Comparison of ENCODE assay signal across 8 cellular contexts in the genomic region with DNA sequence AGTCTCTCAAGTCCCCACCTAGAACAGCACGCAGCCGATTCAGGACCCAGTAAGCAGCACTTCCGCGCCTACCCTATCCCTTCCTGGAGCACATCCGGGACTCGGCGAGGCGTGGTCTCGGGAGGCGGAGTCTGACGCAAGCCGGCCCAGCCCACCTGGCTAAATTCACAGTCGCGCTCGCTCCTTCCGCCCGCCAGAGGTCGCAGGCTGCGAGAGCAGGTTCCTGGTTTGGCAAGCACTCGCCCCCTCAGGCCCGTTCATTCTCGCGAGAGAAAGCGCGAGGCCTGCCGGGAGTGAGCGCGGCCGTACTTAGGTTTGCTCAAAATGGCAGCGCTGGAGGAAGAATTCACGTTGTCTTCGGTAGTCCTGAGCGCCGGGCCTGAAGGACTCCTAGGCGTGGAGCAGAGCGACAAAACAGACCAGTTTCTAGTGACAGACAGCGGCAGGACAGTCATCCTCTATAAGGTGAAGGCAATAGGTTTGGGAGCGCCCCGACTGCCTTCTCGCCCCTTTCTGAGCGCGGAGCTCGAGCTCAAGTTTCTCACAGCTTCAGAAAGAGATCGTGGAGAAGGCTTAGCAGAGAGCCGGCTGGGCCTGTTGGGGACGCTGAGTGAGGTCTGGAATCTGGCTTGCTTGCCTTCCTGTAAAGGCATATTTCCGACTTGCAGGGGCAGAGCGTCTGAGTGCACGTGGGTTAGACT. TPM values are rescaled to one million over a fixed set of nuclear protein-coding genes. Genes with fewer than 3 reads are reported as not detected.
DNase-seq lines count a peak whose midpoint lies in the region; ATAC-seq and TF ChIP-seq lines count a peak whose summit lies in the region.

A gene (plus strand): TSS at position 313 of the 701 bp plus-strand sequence. CDS start 12 bp downstream, at position 325.

- no peaks in the 10 kb centered on the region for H3K27me3 ChIP-seq in SK-N-SH (ENCODE audit: insufficient read depth)
- H3K27me3 ChIP-seq in gastroesophageal sphincter: no peaks in the 10 kb centered on the region

- WGBS in SK-N-SH (ENCODE audit: low lambda C conversion rate): under 1% methylated on average over 44 of the region's 49 CpGs
- WGBS in gastroesophageal sphincter (ENCODE audit: low coverage in 1 of 2), 2 donors: 0% methylated on average over 7 of the region's 49 CpGs

- peak; percentile 70 for TF ChIP-seq RAD21 in SK-N-SH (IDR thresholded peaks at IDR 0.05; ENCODE audit: low read length)

- H3K27ac ChIP-seq in SK-N-SH (ENCODE audit: low read depth in 2 of 2, low read length in 1 of 2): peak within 1 kb of the TSS; percentile 89 to 94
- peak within 1 kb of the TSS; percentile 86 to 90 (median 88) for H3K27ac ChIP-seq in gastroesophageal sphincter

- ATAC-seq in HG02588 (IDR thresholded peaks at IDR 0.05; ENCODE audit: unreplicated experiment) (peak; percentile 97), gastroesophageal sphincter (peak; percentile 100)

- TF ChIP-seq POLR2A in gastroesophageal sphincter (IDR thresholded peaks at IDR 0.05): peak; percentile 60 to 77

- H4K20me1 ChIP-seq in SK-N-SH (ENCODE audit: insufficient read depth): no peaks in the 10 kb centered on the region

- H3K9ac ChIP-seq in SK-N-SH: peak within 1 kb of the TSS; percentile 96

- H2AFZ ChIP-seq in SK-N-SH (ENCODE audit: low read depth): peak within 1 kb of the TSS; percentile 99

- TF ChIP-seq CTCF in GM10266 (IDR thresholded peaks at IDR 0.05; ENCODE audit: control insufficient read depth, insufficient read depth, low read depth, missing control alignments) (peak; percentile 96), SK-N-SH (IDR thresholded peaks at IDR 0.05) (peak; percentile 98), gastroesophageal sphincter (IDR thresholded peaks at IDR 0.05) (peak; percentile 58 to 94 (median 92))

- H3K4me1 ChIP-seq in SK-N-SH (ENCODE audit: control insufficient read depth in 1 of 2, insufficient read depth in 2 of 2, low read depth in 1 of 2, low read length in 1 of 2) (peaks cover 6 to 7% of the 10 kb centered on the region in 2 experiments; a peak in 3 of 4 replicates), gastroesophageal sphincter (peaks cover 0 to 29% (median 11%) of the 10 kb centered on the region in 3 donors)

- H3K4me3 ChIP-seq in SK-N-SH (ENCODE audit: low read depth in 2 of 2, low read length in 1 of 2) (peak within 1 kb of the TSS; percentile 94 to 96), gastroesophageal sphincter (peak within 1 kb of the TSS; percentile 80 to 92)

- peak within 1 kb of the TSS; percentile 90 for H3K4me2 ChIP-seq in SK-N-SH

- H3K9me3 ChIP-seq in SK-N-SH (no peaks in the 10 kb centered on the region), gastroesophageal sphincter (no peaks in the 10 kb centered on the region)

- POLR2A ChIA-PET in SK-N-SH (lab: Yijun Ruan, JAX): interaction anchor here (0.5 to 1.6 kb wide), 7 partner anchors 10 to 340 kb away, joined by 3 to 6 read pairs (median 3); a partner anchor contains a TSS

- DNase-seq in GM10266 (ENCODE audit: extremely low spot score) (peak; percentile 94), NCI-H1048 (lab: John Stamatoyannopoulos, UW) (peak; percentile 93), SK-N-SH (peak; percentile 99), non-pigmented ciliary epithelial cell (ENCODE audit: low read depth) (peak; percentile 93), superior temporal gyrus (ENCODE audit: extremely low spot score) (peak; percentile 99)
- DNase-seq in activated naive CD4-positive, alpha-beta T cell treated with anti-CD3 and anti-CD28 coated beads, Interleukin-2, amount 50 U/mL, for 16 hours: peak; percentile 99

- no peaks in the 10 kb centered on the region for H3K9me2 ChIP-seq in SK-N-SH

- H3K36me3 ChIP-seq in SK-N-SH (replicated peaks in 1 of 2; ENCODE audit: control insufficient read depth in 1 of 2, insufficient read depth in 2 of 2, low read length in 1 of 2) (peaks cover 25 to 34% of the 10 kb centered on the region in 2 experiments), gastroesophageal sphincter (peaks cover 0 to 25% of the 10 kb centered on the region in 2 donors)

- H3K79me2 ChIP-seq in SK-N-SH (ENCODE audit: insufficient read depth): peaks cover 39% of the 10 kb centered on the region

- H3F3A ChIP-seq in SK-N-SH (replicated peaks; ENCODE audit: insufficient read depth): peaks cover 25% of the 10 kb centered on the region

- CTCF ChIA-PET in SK-N-SH (lab: Yijun Ruan, JAX): interaction anchor here (0.5 to 2.8 kb wide), 34 partner anchors 10 to 364 kb away, joined by 3 to 30 read pairs (median 4); a partner anchor contains a TSS

- peak in 1 of 2 experiments; percentile 28; a peak in 2 of 4 replicates for TF ChIP-seq EP300 in SK-N-SH (IDR thresholded peaks at IDR 0.05; ENCODE audit: borderline replicate concordance in 1 of 2, low read depth in 1 of 2, low read length in 1 of 2)
- TF ChIP-seq EP300 in gastroesophageal sphincter (IDR thresholded peaks at IDR 0.05): no peak

TF ChIP-seq in SK-N-SH, 30 proteins besides CTCF, POLR2A, EP300 and RAD21 (continues in another document):
- peak; percentile 83 for TF ChIP-seq SMC3 (IDR thresholded peaks at IDR 0.05; ENCODE audit: low read depth, low read length)
- peak; percentile 88 for TF ChIP-seq TAF1 (IDR thresholded peaks at IDR 0.05; ENCODE audit: borderline replicate concordance, low read depth, low read length)
- TF ChIP-seq MEF2A (IDR thresholded peaks at IDR 0.05; ENCODE audit: borderline replicate concordance, low read depth): no peak
- TF ChIP-seq NFIC (IDR thresholded peaks at IDR 0.05; ENCODE audit: borderline replicate concordance): peak; percentile 77
- TF ChIP-seq, protein P1, sequence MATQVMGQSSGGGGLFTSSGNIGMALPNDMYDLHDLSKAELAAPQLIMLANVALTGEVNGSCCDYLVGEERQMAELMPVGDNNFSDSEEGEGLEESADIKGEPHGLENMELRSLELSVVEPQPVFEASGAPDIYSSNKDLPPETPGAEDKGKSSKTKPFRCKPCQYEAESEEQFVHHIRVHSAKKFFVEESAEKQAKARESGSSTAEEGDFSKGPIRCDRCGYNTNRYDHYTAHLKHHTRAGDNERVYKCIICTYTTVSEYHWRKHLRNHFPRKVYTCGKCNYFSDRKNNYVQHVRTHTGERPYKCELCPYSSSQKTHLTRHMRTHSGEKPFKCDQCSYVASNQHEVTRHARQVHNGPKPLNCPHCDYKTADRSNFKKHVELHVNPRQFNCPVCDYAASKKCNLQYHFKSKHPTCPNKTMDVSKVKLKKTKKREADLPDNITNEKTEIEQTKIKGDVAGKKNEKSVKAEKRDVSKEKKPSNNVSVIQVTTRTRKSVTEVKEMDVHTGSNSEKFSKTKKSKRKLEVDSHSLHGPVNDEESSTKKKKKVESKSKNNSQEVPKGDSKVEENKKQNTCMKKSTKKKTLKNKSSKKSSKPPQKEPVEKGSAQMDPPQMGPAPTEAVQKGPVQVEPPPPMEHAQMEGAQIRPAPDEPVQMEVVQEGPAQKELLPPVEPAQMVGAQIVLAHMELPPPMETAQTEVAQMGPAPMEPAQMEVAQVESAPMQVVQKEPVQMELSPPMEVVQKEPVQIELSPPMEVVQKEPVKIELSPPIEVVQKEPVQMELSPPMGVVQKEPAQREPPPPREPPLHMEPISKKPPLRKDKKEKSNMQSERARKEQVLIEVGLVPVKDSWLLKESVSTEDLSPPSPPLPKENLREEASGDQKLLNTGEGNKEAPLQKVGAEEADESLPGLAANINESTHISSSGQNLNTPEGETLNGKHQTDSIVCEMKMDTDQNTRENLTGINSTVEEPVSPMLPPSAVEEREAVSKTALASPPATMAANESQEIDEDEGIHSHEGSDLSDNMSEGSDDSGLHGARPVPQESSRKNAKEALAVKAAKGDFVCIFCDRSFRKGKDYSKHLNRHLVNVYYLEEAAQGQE (IDR thresholded peaks at IDR 0.05; ENCODE audit: low read depth, low read length): peak; percentile 47; the same call in 1 of the 2 replicates
- TF ChIP-seq, protein P2, sequence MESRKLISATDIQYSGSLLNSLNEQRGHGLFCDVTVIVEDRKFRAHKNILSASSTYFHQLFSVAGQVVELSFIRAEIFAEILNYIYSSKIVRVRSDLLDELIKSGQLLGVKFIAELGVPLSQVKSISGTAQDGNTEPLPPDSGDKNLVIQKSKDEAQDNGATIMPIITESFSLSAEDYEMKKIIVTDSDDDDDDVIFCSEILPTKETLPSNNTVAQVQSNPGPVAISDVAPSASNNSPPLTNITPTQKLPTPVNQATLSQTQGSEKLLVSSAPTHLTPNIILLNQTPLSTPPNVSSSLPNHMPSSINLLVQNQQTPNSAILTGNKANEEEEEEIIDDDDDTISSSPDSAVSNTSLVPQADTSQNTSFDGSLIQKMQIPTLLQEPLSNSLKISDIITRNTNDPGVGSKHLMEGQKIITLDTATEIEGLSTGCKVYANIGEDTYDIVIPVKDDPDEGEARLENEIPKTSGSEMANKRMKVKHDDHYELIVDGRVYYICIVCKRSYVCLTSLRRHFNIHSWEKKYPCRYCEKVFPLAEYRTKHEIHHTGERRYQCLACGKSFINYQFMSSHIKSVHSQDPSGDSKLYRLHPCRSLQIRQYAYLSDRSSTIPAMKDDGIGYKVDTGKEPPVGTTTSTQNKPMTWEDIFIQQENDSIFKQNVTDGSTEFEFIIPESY (IDR thresholded peaks at IDR 0.05; ENCODE audit: borderline replicate concordance, low read depth): peak; percentile 100
- peak; percentile 79 for TF ChIP-seq RCOR1 (IDR thresholded peaks at IDR 0.05; ENCODE audit: low read length)
- no peak for TF ChIP-seq EZH2phosphoT487 (IDR thresholded peaks at IDR 0.05; ENCODE audit: borderline replicate concordance, low read depth)
- no peak for TF ChIP-seq FOXM1 (IDR thresholded peaks at IDR 0.05; ENCODE audit: low read depth)
- TF ChIP-seq RFX5 (IDR thresholded peaks at IDR 0.05; ENCODE audit: low read length): no peak; the same call in 1 of the 2 replicates
- TF ChIP-seq, protein P3, sequence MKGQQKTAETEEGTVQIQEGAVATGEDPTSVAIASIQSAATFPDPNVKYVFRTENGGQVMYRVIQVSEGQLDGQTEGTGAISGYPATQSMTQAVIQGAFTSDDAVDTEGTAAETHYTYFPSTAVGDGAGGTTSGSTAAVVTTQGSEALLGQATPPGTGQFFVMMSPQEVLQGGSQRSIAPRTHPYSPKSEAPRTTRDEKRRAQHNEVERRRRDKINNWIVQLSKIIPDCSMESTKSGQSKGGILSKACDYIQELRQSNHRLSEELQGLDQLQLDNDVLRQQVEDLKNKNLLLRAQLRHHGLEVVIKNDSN (IDR thresholded peaks at IDR 0.05; ENCODE audit: borderline replicate concordance, low read depth): 0 out of 2 replicates have a peak, but pooled peaks have one; percentile 31

RNA-seq across cellular contexts. Expression of the gene that starts here (rescaled TPM):
- 27.0 and 36.2 TPM in 2 replicates for polyA plus RNA-seq in SK-N-SH (2012; rRNA removed)
- polyA plus RNA-seq in SK-N-SH (2012; cell fraction: cytosol; rRNA removed): 33.9 and 37.4 TPM in 2 replicates
- 44.0 and 70.1 TPM in 2 replicates for polyA plus RNA-seq in SK-N-SH (2012; cell fraction: nucleus; rRNA removed)
- total RNA-seq in gastroesophageal sphincter: 10 to 100 TPM; 20.5 to 26.2 (median 22.6) TPM

Comparison
In these comparisons a context has a peak if more than half of its experiments do, and no peak if none do; other contexts are left out.
1. Peak in every context shown above with its lines: DNase-seq, ATAC-seq, H3K4me3 ChIP-seq and H3K27ac ChIP-seq.